8 cellular contexts compared by ENCODE assay signal in the genomic region with DNA sequence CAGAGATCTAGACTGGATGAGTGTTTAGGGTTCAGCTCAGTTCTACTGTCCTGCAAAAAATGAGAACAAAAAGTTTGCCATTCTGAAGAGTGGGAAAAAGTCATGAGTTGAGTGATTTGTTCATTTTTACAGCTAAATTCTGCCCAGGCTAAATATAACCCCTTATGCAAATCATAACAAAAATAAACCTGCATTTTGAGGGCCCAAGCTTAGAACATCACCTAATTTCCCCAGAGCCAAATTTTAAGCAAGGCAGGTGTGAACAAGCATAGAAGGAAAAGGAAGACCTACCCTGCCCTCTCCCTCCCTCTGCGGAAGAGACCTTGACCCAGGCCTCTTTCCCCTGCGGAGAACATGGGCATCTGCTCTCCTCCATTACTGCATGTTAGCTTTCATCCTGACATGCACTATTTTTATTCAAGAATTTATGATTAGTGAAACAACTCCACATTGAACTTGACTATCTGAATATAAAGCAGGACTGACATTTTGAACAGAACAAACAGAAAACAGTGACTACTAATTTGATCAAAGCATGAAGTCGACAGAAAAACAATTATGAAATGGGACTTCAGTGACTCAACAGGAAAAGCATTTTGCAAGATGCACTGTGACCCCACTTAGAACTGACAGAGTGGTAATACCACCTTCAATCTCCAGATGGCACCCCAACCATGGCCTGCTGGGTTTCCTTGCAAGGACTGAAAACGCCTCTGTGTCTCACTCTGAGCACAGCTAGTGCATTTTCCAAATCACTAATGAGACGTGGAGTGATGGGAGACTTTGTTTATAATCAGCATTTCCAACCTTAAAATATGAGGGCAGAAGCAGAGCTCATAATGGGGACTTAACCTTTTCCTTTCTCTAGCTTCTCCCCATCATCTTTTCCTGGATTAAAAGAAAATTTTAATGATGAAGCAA. TPM values are rescaled to one million over a fixed set of nuclear protein-coding genes. Genes with fewer than 3 reads are reported as not detected.
A peak's percentile ranks its signal among the peaks of the same experiment; 100 is the strongest.
DNase-seq lines count a peak whose midpoint lies in the region; ATAC-seq and TF ChIP-seq lines count a peak whose summit lies in the region.

No MANE protein-coding gene starts in this region.

- no peak overlapping the region for H3K4me3 ChIP-seq in BJ (ENCODE audit: low read depth, low read length)
- no peak overlapping the region for H3K4me3 ChIP-seq in liver (ENCODE audit: low read depth in 1 of 3, low read length in 3 of 3)

- WGBS in liver = 4% methylated on average over 5 of the region's 5 CpGs

- peaks cover 15% of the 10 kb centered on the region for H3K4me1 Mint-ChIP-seq in activated CD4-positive, alpha-beta T cell treated with anti-CD3 and anti-CD28 coated beads, Interleukin-2, amount 10 ng/mL, durations not matched to agents 24 days and 14 days

- ATAC-seq in GM19043 (IDR thresholded peaks at IDR 0.05; ENCODE audit: low read depth, unreplicated experiment) (peak; percentile 69), HG03378 (IDR thresholded peaks at IDR 0.05; ENCODE audit: unreplicated experiment) (peak; percentile 61)

- intact Hi-C loops in activated CD4-positive, alpha-beta T cell treated with anti-CD3 and anti-CD28 coated beads, Interleukin-2, amount 10 ng/mL, durations not matched to agents 24 days and 14 days (cut with micrococcal nuclease) = loop anchor here (1.0 to 10.0 kb wide), 7 partner anchors 25 to 430 kb away; partner anchors contain the start of genes ALKBH2, CORO1C, SELPLG and UNG

- peak overlapping the region; percentile 58 for H3K4me3 Mint-ChIP-seq in activated CD4-positive, alpha-beta T cell treated with anti-CD3 and anti-CD28 coated beads, Interleukin-2, amount 10 ng/mL, durations not matched to agents 24 days and 14 days

- peak overlapping the region in 1 of 2 donors; percentile 71 for H3K9ac ChIP-seq in liver (ENCODE audit: low read depth in 1 of 2, low read length in 2 of 2)

- TF ChIP-seq CTCF in BJ (IDR thresholded peaks at IDR 0.05; ENCODE audit: insufficient read depth, low read depth, low read length) = peak; percentile 92
- peak; percentile 99 for TF ChIP-seq CTCF in liver (IDR thresholded peaks at IDR 0.05; ENCODE audit: low read depth, low read length, missing input control)

- DNase-seq in BJ (ENCODE audit: low read depth) (peak; percentile 89), NCI-H460 (ENCODE audit: extremely low read depth, low read depth) (peak; percentile 91), dedifferentiated amniotic fluid mesenchymal stem cell (ENCODE audit: extremely low spot score) (peak; percentile 92)
- DNase-seq in activated CD4-positive, alpha-beta T cell treated with anti-CD3 and anti-CD28 coated beads, Interleukin-2, amount 10 ng/mL, durations not matched to agents 24 days and 14 days = peak; percentile 95
- peak; percentile 76 to 78 for DNase-seq in stimulated activated CD4-positive, alpha-beta T cell treated with anti-CD3 and anti-CD28 coated beads, Interleukin-4, amount 100 ng/mL, for 48 hours (ENCODE audit: low read depth in 2 of 2)

- H3K9me3 Mint-ChIP-seq in activated CD4-positive, alpha-beta T cell treated with anti-CD3 and anti-CD28 coated beads, Interleukin-2, amount 10 ng/mL, durations not matched to agents 24 days and 14 days = no peaks in the 10 kb centered on the region

- H3K27ac Mint-ChIP-seq in activated CD4-positive, alpha-beta T cell treated with anti-CD3 and anti-CD28 coated beads, Interleukin-2, amount 10 ng/mL, durations not matched to agents 24 days and 14 days = peak overlapping the region; percentile 77

- no peaks in the 10 kb centered on the region for H3K36me3 Mint-ChIP-seq in activated CD4-positive, alpha-beta T cell treated with anti-CD3 and anti-CD28 coated beads, Interleukin-2, amount 10 ng/mL, durations not matched to agents 24 days and 14 days (ENCODE audit: low read depth)

- no peaks in the 10 kb centered on the region for H3K9me3 ChIP-seq in liver (ENCODE audit: control insufficient read depth in 4 of 4, low read length in 3 of 4)

- H3K4me1 ChIP-seq in liver (ENCODE audit: control insufficient read depth in 4 of 4, insufficient read depth in 4 of 4, low read length in 3 of 4) = peaks cover 3 to 29% (median 22%) of the 10 kb centered on the region in 4 donors

- POLR2A ChIA-PET in BJ (lab: Charles Lee) = no interaction called here

- H3K36me3 ChIP-seq in BJ (ENCODE audit: control insufficient read depth, insufficient read depth, low read length) (peaks cover 3% of the 10 kb centered on the region; the same call in 1 of the 2 replicates), liver (ENCODE audit: control insufficient read depth in 4 of 4, insufficient read depth in 3 of 4, low read depth in 1 of 4, low read length in 3 of 4) (peaks cover 0 to 3% (median 0%) of the 10 kb centered on the region in 4 donors)

- H3K27me3 ChIP-seq in BJ (ENCODE audit: control insufficient read depth, insufficient read depth, low read length) (no peaks in the 10 kb centered on the region), liver (ENCODE audit: control insufficient read depth in 4 of 4, insufficient read depth in 4 of 4, low read length in 3 of 4) (no peaks in the 10 kb centered on the region)

- no peaks in the 10 kb centered on the region for H3K27me3 Mint-ChIP-seq in activated CD4-positive, alpha-beta T cell treated with anti-CD3 and anti-CD28 coated beads, Interleukin-2, amount 10 ng/mL, durations not matched to agents 24 days and 14 days

- CTCF ChIA-PET in BJ (lab: Yijun Ruan, JAX) = interaction anchor here (0.6 to 8.9 kb wide), 38 partner anchors 10 to 430 kb away, joined by 3 to 108 read pairs (median 4); no protein-coding TSS in a partner anchor

- peak; percentile 99 to 100 for TF ChIP-seq RAD21 in liver (IDR thresholded peaks at IDR 0.05)

- H3K27ac ChIP-seq in liver (ENCODE audit: low read depth in 1 of 2, low read length in 2 of 2) = peak overlapping the region; percentile 88

TF ChIP-seq in liver, 16 proteins besides CTCF, POLR2A, EP300 and RAD21 (continues in another document):
- TF ChIP-seq FOXA1 (IDR thresholded peaks at IDR 0.05) (peak; percentile 56), FOXA2 (IDR thresholded peaks at IDR 0.05) (peak; percentile 40), HNF4G (IDR thresholded peaks at IDR 0.05) (peak; percentile 80), SP1 (IDR thresholded peaks at IDR 0.05) (peak; percentile 79), REST (IDR thresholded peaks at IDR 0.05) (peak; percentile 67), HNF4A (conservative IDR thresholded peaks at IDR 0.05) (peak; percentile 85 to 93), TAF1 (conservative IDR thresholded peaks at IDR 0.05) (peak; percentile 17), MAX (IDR thresholded peaks at IDR 0.05) (peak; percentile 59), GABPA (IDR thresholded peaks at IDR 0.05 in 1 of 2, conservative IDR thresholded peaks at IDR 0.05 in 1 of 2) (peak in 1 of 2 donors; percentile 41), YY1 (IDR thresholded peaks at IDR 0.05) (peak; percentile 90)
- TF ChIP-seq, protein P1, sequence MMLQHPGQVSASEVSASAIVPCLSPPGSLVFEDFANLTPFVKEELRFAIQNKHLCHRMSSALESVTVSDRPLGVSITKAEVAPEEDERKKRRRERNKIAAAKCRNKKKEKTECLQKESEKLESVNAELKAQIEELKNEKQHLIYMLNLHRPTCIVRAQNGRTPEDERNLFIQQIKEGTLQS (IDR thresholded peaks at IDR 0.05) = peak; percentile 95

RNA-seq across cellular contexts. Expression of gene SELPLG, which starts 30.9 kb away (rescaled TPM):
- 5.2 and 8.1 TPM in 2 replicates for polyA plus RNA-seq in BJ (2011; rRNA removed)
- polyA minus RNA-seq in BJ (2011; rRNA and poly(A)+ RNA removed) = 3.7 and 4.9 TPM in 2 replicates
- not detected in 2 replicates for total RNA-seq in NCI-H460 (2014; rRNA removed; shearing (Covaris generic))
- polyA plus RNA-seq in NCI-H460 (2014; cell fraction: nucleus; rRNA removed) = not detected in 2 replicates
- total RNA-seq in activated CD4-positive, alpha-beta T cell treated with anti-CD3 and anti-CD28 coated beads, Interleukin-2, amount 10 ng/mL, durations not matched to agents 24 days and 14 days = 47.4 and 49.4 TPM in 2 replicates
- 1 to 10 TPM; 4.8 to 9.6 TPM for total RNA-seq in liver
- polyA plus RNA-seq in liver = 1 to 10 TPM; 2.1 to 4.8 TPM
